ENCODE assay signal across 10 cellular contexts in genomic region chr4:138405934-138406567, GRCh38.
DNase-seq lines count a peak whose midpoint lies in the region; ATAC-seq and TF ChIP-seq lines count a peak whose summit lies in the region.
"Had no signal": no experiment of that assay in that cellular context is flagged by ENCODE, and none has a peak within 500 bp of the region (broad histone marks: within the 10 kb centered on the region; RNA-seq: fewer than 3 reads in every experiment).

No MANE protein-coding gene starts in this region.

- ATAC-seq in GM18505 (IDR thresholded peaks at IDR 0.05; ENCODE audit: unreplicated experiment): peak; percentile 70
- peak; percentile 71 for ATAC-seq in HG02678 (IDR thresholded peaks at IDR 0.05; ENCODE audit: unreplicated experiment)
- ATAC-seq in CD4-positive, alpha-beta T cell (ENCODE audit: poor library complexity): no peak
- no peak for ATAC-seq in stimulated activated effector memory CD8-positive, alpha-beta T cell treated with anti-CD3 and anti-CD28 coated beads, Interleukin-12 subunit alpha, Interleukin-12 subunit beta, amount 100 ng/mL, for 72 hours

- H2AFZ ChIP-seq in OCI-LY7 (ENCODE audit: low read length): no peak overlapping the region

- no peaks in the 10 kb centered on the region for H3K27me3 Mint-ChIP-seq in CD4-positive, alpha-beta T cell
- H3K27me3 Mint-ChIP-seq: naive B cell had no signal

- H3K9me3 Mint-ChIP-seq in CD4-positive, alpha-beta T cell: no peaks in the 10 kb centered on the region
- H3K9me3 Mint-ChIP-seq in stimulated activated effector memory CD8-positive, alpha-beta T cell treated with anti-CD3 and anti-CD28 coated beads, Interleukin-12 subunit alpha, Interleukin-12 subunit beta, amount 100 ng/mL, for 72 hours: peaks cover 4% of the 10 kb centered on the region
- H3K9me3 Mint-ChIP-seq: activated T-helper 1 cell treated with anti-CD3 and anti-CD28 coated beads, Interleukin-12 subunit alpha, Interleukin-12 subunit beta, Interleukin-2, Interleukin-4 antibody, amounts not matched to agents 30 ng/mL and 10 ng/mL and 1 ng/mL, durations not matched to agents 14 hours and 24 hours and 36 hours had no signal

- no peak overlapping the region for H3K4me2 ChIP-seq in OCI-LY7 (ENCODE audit: low read length)

- H3K9me2 ChIP-seq in OCI-LY7 (ENCODE audit: insufficient read depth, low read length): no peaks in the 10 kb centered on the region

- H3K4me1 ChIP-seq in OCI-LY7 (ENCODE audit: insufficient read depth, low read length, poor library complexity, severe bottlenecking): no peaks in the 10 kb centered on the region

- no peak overlapping the region for H3K27ac ChIP-seq in OCI-LY7 (ENCODE audit: low read depth, low read length, poor library complexity, severe bottlenecking)
- no peak overlapping the region for H3K27ac ChIP-seq in CD4-positive, alpha-beta T cell (ENCODE audit: low read depth, low read length)

- H3K4me1 Mint-ChIP-seq in CD4-positive, alpha-beta T cell (ENCODE audit: low read depth): no peaks in the 10 kb centered on the region
- H3K4me1 Mint-ChIP-seq in stimulated activated effector memory CD8-positive, alpha-beta T cell treated with anti-CD3 and anti-CD28 coated beads, Interleukin-12 subunit alpha, Interleukin-12 subunit beta, amount 100 ng/mL, for 72 hours: no peaks in the 10 kb centered on the region
- H3K4me1 Mint-ChIP-seq: naive B cell had no signal

- TF ChIP-seq POLR2A in GM18505 (IDR thresholded peaks at IDR 0.05; ENCODE audit: borderline replicate concordance, extremely low read depth, insufficient read depth, insufficient read length): no peak

- H3K27me3 ChIP-seq in kidney epithelial cell (ENCODE audit: control insufficient read depth, insufficient read depth, low read length): no peaks in the 10 kb centered on the region
- no peaks in the 10 kb centered on the region for H3K27me3 ChIP-seq in CD4-positive, alpha-beta T cell (ENCODE audit: control insufficient read depth, insufficient read depth, low read length)

- no peaks in the 10 kb centered on the region for H3K36me3 ChIP-seq in kidney epithelial cell (ENCODE audit: control insufficient read depth, insufficient read depth, low read length)
- H3K36me3 ChIP-seq in OCI-LY7 (ENCODE audit: insufficient read depth, low read length): no peaks in the 10 kb centered on the region

- no peaks in the 10 kb centered on the region for H3K9me3 ChIP-seq in OCI-LY7 (ENCODE audit: low read length)
- no peaks in the 10 kb centered on the region for H3K9me3 ChIP-seq in CD4-positive, alpha-beta T cell (ENCODE audit: control insufficient read depth, low read length)

- CTCF ChIA-PET in OCI-LY7 (lab: Charles Lee; ENCODE audit: unreplicated experiment): no interaction called here
- CTCF ChIA-PET in CD4-positive, alpha-beta T cell (lab: Charles Lee): no interaction called here

- H3K4me3 Mint-ChIP-seq in CD4-positive, alpha-beta T cell: no peak overlapping the region
- no peak overlapping the region for H3K4me3 Mint-ChIP-seq in stimulated activated effector memory CD8-positive, alpha-beta T cell treated with anti-CD3 and anti-CD28 coated beads, Interleukin-12 subunit alpha, Interleukin-12 subunit beta, amount 100 ng/mL, for 72 hours
- H3K4me3 Mint-ChIP-seq: activated T-helper 1 cell treated with anti-CD3 and anti-CD28 coated beads, Interleukin-12 subunit alpha, Interleukin-12 subunit beta, Interleukin-2, Interleukin-4 antibody, amounts not matched to agents 30 ng/mL and 10 ng/mL and 1 ng/mL, durations not matched to agents 14 hours and 24 hours and 36 hours; naive B cell had no signal

- DNase-seq in NAMALWA (ENCODE audit: low spot score): peak; percentile 6
- peak; percentile 18 for DNase-seq in kidney epithelial cell (ENCODE audit: low read depth)
- no peak for DNase-seq in OCI-LY7 (ENCODE audit: low spot score)
- DNase-seq in SHP77 (lab: John Stamatoyannopoulos, UW): no peak
- DNase-seq in CD4-positive, alpha-beta T cell: no peak
- no peak for DNase-seq in stimulated activated effector memory CD8-positive, alpha-beta T cell treated with anti-CD3 and anti-CD28 coated beads, Interleukin-12 subunit alpha, Interleukin-12 subunit beta, amount 100 ng/mL, for 72 hours (ENCODE audit: low spot score in 2 of 2)
- DNase-seq: naive B cell had no signal

- H3K79me2 ChIP-seq in OCI-LY7 (ENCODE audit: insufficient read depth, low read depth, low read length): no peaks in the 10 kb centered on the region

- H3K36me3 Mint-ChIP-seq in CD4-positive, alpha-beta T cell (ENCODE audit: low read depth): no peaks in the 10 kb centered on the region
- no peaks in the 10 kb centered on the region for H3K36me3 Mint-ChIP-seq in stimulated activated effector memory CD8-positive, alpha-beta T cell treated with anti-CD3 and anti-CD28 coated beads, Interleukin-12 subunit alpha, Interleukin-12 subunit beta, amount 100 ng/mL, for 72 hours
- H3K36me3 Mint-ChIP-seq: naive B cell had no signal

- H3K27ac Mint-ChIP-seq in CD4-positive, alpha-beta T cell: no peak overlapping the region
- no peak overlapping the region for H3K27ac Mint-ChIP-seq in stimulated activated effector memory CD8-positive, alpha-beta T cell treated with anti-CD3 and anti-CD28 coated beads, Interleukin-12 subunit alpha, Interleukin-12 subunit beta, amount 100 ng/mL, for 72 hours
- H3K27ac Mint-ChIP-seq: activated T-helper 1 cell treated with anti-CD3 and anti-CD28 coated beads, Interleukin-12 subunit alpha, Interleukin-12 subunit beta, Interleukin-2, Interleukin-4 antibody, amounts not matched to agents 30 ng/mL and 10 ng/mL and 1 ng/mL, durations not matched to agents 14 hours and 24 hours and 36 hours; naive B cell had no signal

- intact Hi-C loops in OCI-LY7 (cut with micrococcal nuclease; ENCODE audit: unreplicated experiment): no loop called here
- intact Hi-C loops in CD4-positive, alpha-beta T cell (cut with DNase I, micrococcal nuclease): no loop called here

- no TSS peak for BruUV-seq in OCI-LY7 (replicated peaks; lab: Mats Ljungman, UMichigan)

- TF ChIP-seq CTCF in kidney epithelial cell (IDR thresholded peaks at IDR 0.05; ENCODE audit: insufficient read depth, low read length, poor library complexity, severe bottlenecking) (no peak), OCI-LY7 (conservative IDR thresholded peaks at IDR 0.05; ENCODE audit: low read length) (no peak)
- TF ChIP-seq CTCF in CD4-positive, alpha-beta T cell (IDR thresholded peaks at IDR 0.05): no peak

- H4K20me1 ChIP-seq in OCI-LY7 (ENCODE audit: insufficient read depth, low read length): no peaks in the 10 kb centered on the region

- H3K4me3 ChIP-seq in kidney epithelial cell (ENCODE audit: low read depth, low read length) (no peak overlapping the region), OCI-LY7 (ENCODE audit: low read depth, low read length, poor library complexity, severe bottlenecking) (no peak overlapping the region)

- POLR2A ChIA-PET in OCI-LY7 (lab: Charles Lee): no interaction called here
- POLR2A ChIA-PET in CD4-positive, alpha-beta T cell (lab: Charles Lee): no interaction called here

Comparison
In these comparisons a context has a peak if more than half of its experiments do, and no peak if none do; other contexts are left out.
1. ATAC-seq: peak in GM18505 (single experiment) and HG02678 (single experiment); none in CD4-positive, alpha-beta T cell (single experiment) and stimulated activated effector memory CD8-positive, alpha-beta T cell treated with anti-CD3 and anti-CD28 coated beads, Interleukin-12 subunit alpha, Interleukin-12 subunit beta, amount 100 ng/mL, for 72 hours (single experiment).
2. DNase-seq: peak in NAMALWA (single experiment) and kidney epithelial cell (single experiment); none in OCI-LY7 (single experiment), SHP77 (0 of 2), CD4-positive, alpha-beta T cell (0 of 10) and stimulated activated effector memory CD8-positive, alpha-beta T cell treated with anti-CD3 and anti-CD28 coated beads, Interleukin-12 subunit alpha, Interleukin-12 subunit beta, amount 100 ng/mL, for 72 hours (0 of 2).